In genomic region chr7:101507327-101507726, GRCh38 we compare ENCODE assay signal across 13 cellular contexts.
DNase-seq lines count a peak whose midpoint lies in the region; ATAC-seq and TF ChIP-seq lines count a peak whose summit lies in the region.
"Had no signal": no experiment of that assay in that cellular context is flagged by ENCODE, and none has a peak within 500 bp of the region (broad histone marks: within the 10 kb centered on the region; RNA-seq: fewer than 3 reads in every experiment).

No MANE protein-coding gene starts in this region.

- POLR2A ChIA-PET in WTC11 (lab: Charles Lee) = interaction anchor here (0.8 kb wide), 1 partner anchor 42 kb away, joined by 3 read pairs; no protein-coding TSS in a partner anchor

- CTCF ChIA-PET in WTC11 (lab: Charles Lee) = interaction anchor here (1.0 to 2.5 kb wide), 4 partner anchors 11 to 96 kb away, joined by 4 to 10 read pairs (median 6); no protein-coding TSS in a partner anchor

- peak overlapping the region in 1 of 2 donors; percentile 65 for H3K4me3 Mint-ChIP-seq in stimulated activated naive CD8-positive, alpha-beta T cell treated with anti-CD3 and anti-CD28 coated beads, Interleukin-15, amount 100 ng/mL, for 72 hours
- peak overlapping the region; percentile 24 for H3K4me3 Mint-ChIP-seq in WTC11
- H3K4me3 Mint-ChIP-seq in mesothelial cell of epicardium = peak overlapping the region; percentile 52
- H3K4me3 Mint-ChIP-seq: activated T-cell treated with anti-CD3 and anti-CD28 coated beads, Interleukin-2, amount 50 U/mL, for 4 hours had no signal

- H3K27me3 Mint-ChIP-seq in stimulated activated naive CD8-positive, alpha-beta T cell treated with anti-CD3 and anti-CD28 coated beads, Interleukin-15, amount 100 ng/mL, for 72 hours = peaks cover 25% of the 10 kb centered on the region
- H3K27me3 Mint-ChIP-seq in WTC11 (ENCODE audit: low read depth) (no peaks in the 10 kb centered on the region), mesothelial cell of epicardium (ENCODE audit: low read depth) (no peaks in the 10 kb centered on the region)

- no peaks in the 10 kb centered on the region for H3K4me1 ChIP-seq in lower lobe of right lung

- ATAC-seq in stimulated activated naive CD8-positive, alpha-beta T cell treated with anti-CD3 and anti-CD28 coated beads, Interleukin-15, amount 100 ng/mL, for 72 hours = no peak
- ATAC-seq in stimulated activated naive CD8-positive, alpha-beta T cell treated with anti-CD3 and anti-CD28 coated beads, Interleukin-15, Interleukin-2, amounts not matched to agents 100 U/mL and 50 U/mL, for 24 hours = no peak
- ATAC-seq in WTC11 (peak; percentile 29), lower lobe of right lung (no peak)
- ATAC-seq: left cardiac atrium had no signal

- peaks cover 10% of the 10 kb centered on the region for H3K27me3 ChIP-seq in lower lobe of right lung (ENCODE audit: low read depth)

- DNase-seq in stimulated activated naive CD8-positive, alpha-beta T cell treated with anti-CD3 and anti-CD28 coated beads, Interleukin-15, amount 100 ng/mL, for 72 hours = no peak
- no peak for DNase-seq in stimulated activated naive CD8-positive, alpha-beta T cell treated with anti-CD3 and anti-CD28 coated beads, Interleukin-15, Interleukin-2, amounts not matched to agents 100 U/mL and 50 U/mL, for 24 hours
- no peak for DNase-seq in WTC11 (ENCODE audit: low spot score)
- no peak for DNase-seq in mesothelial cell of epicardium (ENCODE audit: low spot score in 2 of 2, unreplicated experiment in 2 of 2)
- DNase-seq in germinal center (ENCODE audit: low spot score) = no peak
- DNase-seq in lower lobe of right lung = no peak
- no peak for DNase-seq in kidney glomerular epithelial cell (lab: John Stamatoyannopoulos, UW)
- DNase-seq: activated CD4-positive, alpha-beta T cell treated with anti-CD3 and anti-CD28 coated beads, Interleukin-2, amount 50 U/mL, for 4 hours; activated T-cell treated with anti-CD3 and anti-CD28 coated beads, Interleukin-2, amount 50 U/mL, for 4 hours; KG1; left cardiac atrium had no signal

- TF ChIP-seq CTCF in WTC11 (IDR thresholded peaks at IDR 0.05) (no peak), mesothelial cell of epicardium (IDR thresholded peaks at IDR 0.05; ENCODE audit: unreplicated experiment) (no peak), lower lobe of right lung (IDR thresholded peaks at IDR 0.05) (no peak)

- H3K4me1 Mint-ChIP-seq in stimulated activated naive CD8-positive, alpha-beta T cell treated with anti-CD3 and anti-CD28 coated beads, Interleukin-15, amount 100 ng/mL, for 72 hours = peaks cover 23% of the 10 kb centered on the region
- H3K4me1 Mint-ChIP-seq in WTC11 (peaks cover 37% of the 10 kb centered on the region), mesothelial cell of epicardium (peaks cover 19% of the 10 kb centered on the region)

- H3K36me3 ChIP-seq in lower lobe of right lung = no peaks in the 10 kb centered on the region

- H3K27ac ChIP-seq in lower lobe of right lung = no peak overlapping the region
- H3K27ac ChIP-seq: dorsolateral prefrontal cortex, epithelial cell of prostate had no signal

- H3K27ac Mint-ChIP-seq in stimulated activated naive CD8-positive, alpha-beta T cell treated with anti-CD3 and anti-CD28 coated beads, Interleukin-15, amount 100 ng/mL, for 72 hours = peak overlapping the region; percentile 21 to 78
- H3K27ac Mint-ChIP-seq in WTC11 (peak overlapping the region; percentile 18; the same call in 1 of the 2 replicates), mesothelial cell of epicardium (peak overlapping the region; percentile 59)

- no peaks in the 10 kb centered on the region for H3K9me3 ChIP-seq in lower lobe of right lung

- H3K4me3 ChIP-seq in lower lobe of right lung = no peak overlapping the region
- H3K4me3 ChIP-seq: dorsolateral prefrontal cortex had no signal

- H3K36me3 Mint-ChIP-seq in WTC11 (no peaks in the 10 kb centered on the region; the same call in 1 of the 2 replicates), mesothelial cell of epicardium (peaks cover 2% of the 10 kb centered on the region)

- no peaks in the 10 kb centered on the region for H3K9me3 Mint-ChIP-seq in stimulated activated naive CD8-positive, alpha-beta T cell treated with anti-CD3 and anti-CD28 coated beads, Interleukin-15, amount 100 ng/mL, for 72 hours
- H3K9me3 Mint-ChIP-seq in WTC11 (no peaks in the 10 kb centered on the region), mesothelial cell of epicardium (no peaks in the 10 kb centered on the region)
- H3K9me3 Mint-ChIP-seq: activated T-cell treated with anti-CD3 and anti-CD28 coated beads, Interleukin-2, amount 50 U/mL, for 4 hours had no signal

- intact Hi-C loops in lower lobe of right lung (cut with DNase I) = no loop called here

TF ChIP-seq in WTC11, 78 proteins besides CTCF, POLR2A, EP300 and RAD21 (continues in another document):
- TF ChIP-seq ESRRA (CRISPR knock-in tag; IDR thresholded peaks at IDR 0.05; ENCODE audit: borderline replicate concordance) (no peak), AR (CRISPR knock-in tag; IDR thresholded peaks at IDR 0.05) (no peak), NFYB (CRISPR knock-in tag; conservative IDR thresholded peaks at IDR 0.05; ENCODE audit: low read depth) (no peak), TP53 (CRISPR knock-in tag; IDR thresholded peaks at IDR 0.05) (no peak), RELA (CRISPR knock-in tag; IDR thresholded peaks at IDR 0.05; ENCODE audit: borderline replicate concordance) (no peak), GRHL2 (CRISPR knock-in tag; IDR thresholded peaks at IDR 0.05; ENCODE audit: insufficient replicate concordance, severe bottlenecking) (no peak), EMX1 (CRISPR knock-in tag; IDR thresholded peaks at IDR 0.05) (no peak), ZNF317 (CRISPR knock-in tag; IDR thresholded peaks at IDR 0.05; ENCODE audit: borderline replicate concordance, low read depth) (no peak), ZNF263 (CRISPR knock-in tag; IDR thresholded peaks at IDR 0.05; ENCODE audit: low read depth) (no peak), AFF4 (CRISPR knock-in tag; IDR thresholded peaks at IDR 0.05; ENCODE audit: borderline replicate concordance) (no peak)
